1 cellular context compared by ENCODE assay signal in genomic region chr14:22871962-22872832, GRCh38.
A peak's percentile ranks its signal among the peaks of the same experiment; 100 is the strongest.
TF ChIP-seq lines count a peak whose summit lies in the region.

No MANE protein-coding gene starts in this region.

TF ChIP-seq in neural cell, 6 proteins besides CTCF, POLR2A, EP300 and RAD21:
- TF ChIP-seq REST (IDR thresholded peaks at IDR 0.05; ENCODE audit: borderline replicate concordance) (no peak), SMC3 (conservative IDR thresholded peaks at IDR 0.05; ENCODE audit: poor library complexity) (peak; percentile 14), MXI1 (conservative IDR thresholded peaks at IDR 0.05; ENCODE audit: poor library complexity, severe bottlenecking) (no peak)
TF ChIP-seq in neural cell: peak in this region for 1.
